ENCODE assay signal across 17 cellular contexts in the genomic region with DNA sequence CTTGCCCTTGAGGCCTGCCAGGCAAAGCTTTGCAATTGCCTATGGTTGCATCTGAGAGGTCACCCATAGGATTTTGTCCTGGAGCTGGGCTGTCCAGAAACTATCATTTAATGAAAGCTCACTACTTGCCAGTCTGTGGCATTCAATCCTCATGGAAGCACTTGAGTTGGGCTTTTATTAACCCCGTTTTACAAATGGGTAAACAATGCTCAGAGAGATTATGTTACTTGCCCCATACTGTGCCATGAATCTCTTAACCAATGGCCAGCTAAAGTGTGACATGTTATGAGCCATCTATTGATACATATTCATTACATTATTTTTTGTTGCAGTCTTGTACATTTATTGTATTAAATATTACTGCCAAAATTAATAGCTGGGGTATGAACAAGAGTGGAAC.
"Had no signal": no experiment of that assay in that cellular context is flagged by ENCODE, and none has a peak within 500 bp of the region (broad histone marks: within the 10 kb centered on the region; RNA-seq: fewer than 3 reads in every experiment).

No MANE protein-coding gene starts in this region.

- ATAC-seq: activated CD8-positive, alpha-beta memory T cell treated with anti-CD3 and anti-CD28 coated beads, Interleukin-2, amount 10 ng/mL, durations not matched to agents 7 days and 5 days; activated CD8-positive, alpha-beta T cell treated with anti-CD3 and anti-CD28 coated beads, Interleukin-2, amount 10 ng/mL, durations not matched to agents 7 days and 5 days; foreskin keratinocyte; heart left ventricle; left colon; right lobe of liver had no signal

- DNase-seq: activated CD8-positive, alpha-beta memory T cell treated with anti-CD3 and anti-CD28 coated beads, Interleukin-2, amount 10 ng/mL, durations not matched to agents 7 days and 5 days; activated CD8-positive, alpha-beta T cell treated with anti-CD3 and anti-CD28 coated beads, Interleukin-2, amount 10 ng/mL, durations not matched to agents 7 days and 5 days; activated T-cell treated with anti-CD3 and anti-CD28 coated beads, Interleukin-2, amount 50 U/mL, for 48 hours; anterior cingulate cortex; foreskin keratinocyte; heart left ventricle; hypothalamus; immature natural killer cell; kidney; left colon; mammary epithelial cell; ovary; right lobe of liver; stimulated activated CD4-positive, alpha-beta T cell treated with anti-CD3 and anti-CD28 coated beads, Interleukin-2, amount 100 ng/mL, for 48 hours; stimulated activated naive CD4-positive, alpha-beta T cell treated with Interleukin-2 at 50 U/mL for 16 hours; T1000; trophoblast cell had no signal
